Comparison of ENCODE assay signal across 1 cellular context in genomic region chr6:167341665-167342655, GRCh38.
A peak's percentile ranks its signal among the peaks of the same experiment; 100 is the strongest.
TF ChIP-seq lines count a peak whose summit lies in the region.

No MANE protein-coding gene starts in this region.

TF ChIP-seq in HepG2, 621 proteins besides CTCF, POLR2A, EP300 and RAD21 (continued from another document and continues in another):
- TF ChIP-seq REST (IDR thresholded peaks at IDR 0.05; ENCODE audit: borderline replicate concordance in 1 of 2, low read depth in 1 of 2, low read length in 2 of 2) (peak in 1 of 2 experiments; percentile 83; a peak in 2 of 4 replicates), TEAD2 (CRISPR knock-in tag; IDR thresholded peaks at IDR 0.05) (no peak), MTA3 (CRISPR knock-in tag; IDR thresholded peaks at IDR 0.05) (no peak), ZNF30 (CRISPR knock-in tag; IDR thresholded peaks at IDR 0.05) (no peak), JUND (CRISPR knock-in tag; IDR thresholded peaks at IDR 0.05) (peak; percentile 90), ZSCAN5A (CRISPR knock-in tag; IDR thresholded peaks at IDR 0.05; ENCODE audit: borderline replicate concordance) (no peak; the same call in 1 of the 2 replicates), LCORL (IDR thresholded peaks at IDR 0.05) (peak; percentile 75), LCORL (CRISPR knock-in tag; IDR thresholded peaks at IDR 0.05) (peak; percentile 93), ZNF75D (CRISPR knock-in tag; IDR thresholded peaks at IDR 0.05; ENCODE audit: borderline replicate concordance) (no peak), MLX (CRISPR knock-in tag; IDR thresholded peaks at IDR 0.05) (peak; percentile 98), ZGPAT (CRISPR knock-in tag; IDR thresholded peaks at IDR 0.05) (peak; percentile 100), RELA (CRISPR knock-in tag; IDR thresholded peaks at IDR 0.05) (no peak), KDM6A (CRISPR knock-in tag; IDR thresholded peaks at IDR 0.05; ENCODE audit: low read depth) (peak; percentile 100), PHF8 (CRISPR knock-in tag; IDR thresholded peaks at IDR 0.05) (peak; percentile 39; the same call in 1 of the 2 replicates), ZFP36L2 (CRISPR knock-in tag; IDR thresholded peaks at IDR 0.05) (no peak), NR0B2 (CRISPR knock-in tag; IDR thresholded peaks at IDR 0.05) (no peak), GATAD1 (CRISPR knock-in tag; IDR thresholded peaks at IDR 0.05) (peak; percentile 76; the same call in 1 of the 2 replicates), ZNF383 (CRISPR knock-in tag; IDR thresholded peaks at IDR 0.05; ENCODE audit: borderline replicate concordance) (no peak), FOXA3 (CRISPR knock-in tag; IDR thresholded peaks at IDR 0.05) (peak; percentile 100), ZNF460 (CRISPR knock-in tag; IDR thresholded peaks at IDR 0.05; ENCODE audit: borderline replicate concordance) (peak; percentile 40; the same call in 1 of the 2 replicates), MAZ (IDR thresholded peaks at IDR 0.05; ENCODE audit: borderline replicate concordance, low read depth, low read length) (peak; percentile 92), MAZ (CRISPR knock-in tag; IDR thresholded peaks at IDR 0.05; ENCODE audit: low read depth) (peak; percentile 92), SIN3B (IDR thresholded peaks at IDR 0.05; ENCODE audit: low read length) (no peak; the same call in 1 of the 2 replicates), FOXK1 (CRISPR knock-in tag; IDR thresholded peaks at IDR 0.05; ENCODE audit: borderline replicate concordance, low read depth) (peak; percentile 99), AHDC1 (CRISPR knock-in tag; IDR thresholded peaks at IDR 0.05; ENCODE audit: borderline replicate concordance) (peak; percentile 100), PRMT3 (CRISPR knock-in tag; IDR thresholded peaks at IDR 0.05; ENCODE audit: borderline replicate concordance, low read depth) (peak; percentile 12; the same call in 1 of the 2 replicates), SP5 (CRISPR knock-in tag; IDR thresholded peaks at IDR 0.05; ENCODE audit: borderline replicate concordance, low read depth) (peak; percentile 82), FOXP4 (CRISPR knock-in tag; IDR thresholded peaks at IDR 0.05) (peak; percentile 100), ZNF713 (CRISPR knock-in tag; IDR thresholded peaks at IDR 0.05) (no peak), ZBTB33 (CRISPR knock-in tag; IDR thresholded peaks at IDR 0.05) (peak; percentile 86), KLF15 (CRISPR knock-in tag; IDR thresholded peaks at IDR 0.05; ENCODE audit: borderline replicate concordance) (peak; percentile 50; the same call in 1 of the 2 replicates), ZNF18 (CRISPR knock-in tag; IDR thresholded peaks at IDR 0.05; ENCODE audit: insufficient replicate concordance) (peak; percentile 55), ZSCAN20 (CRISPR knock-in tag; IDR thresholded peaks at IDR 0.05; ENCODE audit: borderline replicate concordance) (0 out of 2 replicates have a peak, but pooled peaks have one; percentile 65), ZMAT5 (CRISPR knock-in tag; IDR thresholded peaks at IDR 0.05; ENCODE audit: borderline replicate concordance, low read depth) (no peak), ZNF264 (CRISPR knock-in tag; IDR thresholded peaks at IDR 0.05) (peak; percentile 90; the same call in 1 of the 2 replicates), SNAI1 (CRISPR knock-in tag; IDR thresholded peaks at IDR 0.05; ENCODE audit: borderline replicate concordance) (peak; percentile 81; the same call in 1 of the 2 replicates), ZNF614 (CRISPR knock-in tag; IDR thresholded peaks at IDR 0.05; ENCODE audit: borderline replicate concordance) (peak; percentile 92)
